ENCODE assay signal across 8 cellular contexts in the genomic region with DNA sequence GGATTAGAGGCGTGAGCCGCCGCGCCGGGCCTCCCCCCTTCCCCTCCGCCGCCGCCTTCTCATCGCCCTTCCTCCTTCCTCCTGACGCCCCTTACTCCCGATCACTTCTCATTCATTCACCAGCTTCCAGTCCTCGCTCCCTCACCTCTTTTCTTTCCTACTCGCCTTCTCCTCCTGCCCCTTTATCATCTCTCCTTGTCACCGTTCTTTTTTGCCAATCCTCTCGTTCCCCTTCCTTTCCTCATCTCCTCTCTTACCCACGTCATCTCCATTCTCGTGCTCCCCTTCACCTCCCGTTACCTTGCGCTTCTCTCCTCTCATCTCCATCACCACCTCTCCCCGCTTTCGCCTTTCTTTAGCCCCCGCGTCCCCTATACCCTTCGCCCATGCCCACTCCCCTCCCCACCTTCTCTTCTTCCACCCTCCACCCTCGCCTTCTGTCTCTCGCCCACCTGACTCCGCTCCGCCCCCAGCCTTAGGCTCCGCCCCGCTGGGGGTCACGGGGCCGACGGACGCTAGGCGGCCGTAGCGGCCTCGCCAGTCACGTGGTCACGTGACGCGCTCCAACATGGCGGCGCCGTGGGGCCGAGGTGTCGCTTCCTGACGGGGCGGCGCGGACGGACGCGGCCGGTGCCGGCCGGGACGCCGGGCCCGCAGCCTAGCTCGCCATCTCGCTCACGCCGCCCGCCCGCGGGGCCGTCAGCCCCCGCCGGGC. TPM values are rescaled to one million over a fixed set of nuclear protein-coding genes. Genes with fewer than 3 reads are reported as not detected.
DNase-seq lines count a peak whose midpoint lies in the region; ATAC-seq and TF ChIP-seq lines count a peak whose summit lies in the region.

A gene (plus strand): TSS at position 544 of the 715 bp plus-strand sequence. CDS start 179 bp downstream, outside the sequence.

- DNase-seq in DMS153 treated with DMSO at 0.1 percent for 48 hours (lab: John Stamatoyannopoulos, UW; ENCODE audit: unreplicated experiment) (peak; percentile 78), KG1 (lab: John Stamatoyannopoulos, UW) (peak; percentile 91), Peyer's patch (peak; percentile 95 to 97 (median 95))
- DNase-seq in activated T-cell treated with anti-CD3 and anti-CD28 coated beads, Interleukin-2, amount 50 U/mL, for 48 hours = peak; percentile 98
- DNase-seq in stimulated activated CD8-positive, alpha-beta memory T cell treated with anti-CD3 and anti-CD28 coated beads, Interleukin-7, amount 100 ng/mL, for 24 hours (ENCODE audit: low read depth) = peak; percentile 85

- H3K27ac ChIP-seq in Peyer's patch (peak within 1 kb of the TSS; percentile 86 to 99 (median 95)), muscle layer of duodenum (ENCODE audit: low read length) (peak within 1 kb of the TSS; percentile 96)

- TF ChIP-seq CTCF in Peyer's patch (IDR thresholded peaks at IDR 0.05) = peak in 2 of 6 experiments; percentile 21 to 23

- H3K27me3 ChIP-seq in Peyer's patch = no peaks in the 10 kb centered on the region
- H3K27me3 ChIP-seq in muscle layer of duodenum (ENCODE audit: low read depth, low read length) = no peaks in the 10 kb centered on the region

- H3K9me3 ChIP-seq in Peyer's patch = no peaks in the 10 kb centered on the region
- no peaks in the 10 kb centered on the region for H3K9me3 ChIP-seq in muscle layer of duodenum (ENCODE audit: control insufficient read depth in 1 of 2, low read length in 2 of 2)

- H3K36me3 ChIP-seq in Peyer's patch (no peaks in the 10 kb centered on the region), muscle layer of duodenum (ENCODE audit: control insufficient read depth in 1 of 2, insufficient read depth in 2 of 2, low read length in 2 of 2) (no peaks in the 10 kb centered on the region)

- ATAC-seq in GM21717 (IDR thresholded peaks at IDR 0.05; ENCODE audit: unreplicated experiment) (peak; percentile 59), esophagus mucosa (peak; percentile 87)

- TF ChIP-seq POLR2A in Peyer's patch (IDR thresholded peaks at IDR 0.05) = peak; percentile 83 to 86

- H3K4me3 ChIP-seq in Peyer's patch (peak within 1 kb of the TSS; percentile 63 to 97 (median 96)), muscle layer of duodenum (ENCODE audit: low read depth in 1 of 2, low read length in 2 of 2) (peak within 1 kb of the TSS; percentile 80 to 94)

- peaks cover 0 to 48% (median 10%) of the 10 kb centered on the region in 4 donors for H3K4me1 ChIP-seq in Peyer's patch
- peaks cover 11 to 28% of the 10 kb centered on the region in 2 donors for H3K4me1 ChIP-seq in muscle layer of duodenum (ENCODE audit: control insufficient read depth in 1 of 2, insufficient read depth in 2 of 2, low read length in 2 of 2)

RNA-seq across cellular contexts. Expression of the gene that starts here (rescaled TPM):
- total RNA-seq in Peyer's patch (100 to 1,000 TPM in 1 of 4 donors, 10 to 100 TPM in 3; 38.0 to 170 (median 43.4) TPM), esophagus mucosa (22.6 TPM)

Comparison
In these comparisons a context has a peak if more than half of its experiments do, and no peak if none do; other contexts are left out.
1. Peak in every context shown above with its lines: DNase-seq, ATAC-seq, H3K4me3 ChIP-seq and H3K27ac ChIP-seq.